ENCODE assay signal across 1 cellular context in the genomic region with DNA sequence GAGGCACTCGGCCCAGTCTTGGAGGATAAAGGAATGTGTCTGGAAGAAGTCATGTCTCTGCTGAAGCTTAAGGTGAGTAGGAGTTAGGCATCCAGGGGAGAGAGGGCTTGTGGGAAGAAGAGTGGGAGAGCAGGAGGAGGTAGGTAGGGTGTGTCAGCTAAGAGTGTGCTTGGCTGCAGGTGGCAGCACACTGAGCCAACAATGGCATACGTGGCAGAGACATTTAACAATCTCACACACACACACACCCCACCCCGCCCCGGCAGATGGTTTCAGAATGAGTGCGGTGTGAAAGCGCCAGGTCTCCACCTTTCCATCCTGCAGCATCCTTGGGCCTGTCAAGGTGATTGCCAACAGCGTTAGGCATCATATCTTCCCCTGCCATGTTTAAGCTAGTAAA.
TF ChIP-seq lines count a peak whose summit lies in the region.

No MANE protein-coding gene starts in this region.

TF ChIP-seq in IMR-90, 13 proteins besides CTCF, POLR2A, EP300 and RAD21 (continued from another document):
- TF ChIP-seq RFX5 (IDR thresholded peaks at IDR 0.05; ENCODE audit: low read depth, low read length) = no peak
- TF ChIP-seq, protein P1, sequence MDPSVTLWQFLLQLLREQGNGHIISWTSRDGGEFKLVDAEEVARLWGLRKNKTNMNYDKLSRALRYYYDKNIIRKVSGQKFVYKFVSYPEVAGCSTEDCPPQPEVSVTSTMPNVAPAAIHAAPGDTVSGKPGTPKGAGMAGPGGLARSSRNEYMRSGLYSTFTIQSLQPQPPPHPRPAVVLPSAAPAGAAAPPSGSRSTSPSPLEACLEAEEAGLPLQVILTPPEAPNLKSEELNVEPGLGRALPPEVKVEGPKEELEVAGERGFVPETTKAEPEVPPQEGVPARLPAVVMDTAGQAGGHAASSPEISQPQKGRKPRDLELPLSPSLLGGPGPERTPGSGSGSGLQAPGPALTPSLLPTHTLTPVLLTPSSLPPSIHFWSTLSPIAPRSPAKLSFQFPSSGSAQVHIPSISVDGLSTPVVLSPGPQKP (IDR thresholded peaks at IDR 0.05; ENCODE audit: borderline replicate concordance, low read depth, low read length) = no peak
- TF ChIP-seq MAFK (IDR thresholded peaks at IDR 0.05; ENCODE audit: low read depth, low read length) = no peak
- TF ChIP-seq RCOR1 (IDR thresholded peaks at IDR 0.05; ENCODE audit: insufficient replicate concordance, low read length) = no peak
- no peak for TF ChIP-seq CEBPB (IDR thresholded peaks at IDR 0.05; ENCODE audit: low read depth, low read length)
